Comparison of ENCODE assay signal across 10 cellular contexts in the genomic region with DNA sequence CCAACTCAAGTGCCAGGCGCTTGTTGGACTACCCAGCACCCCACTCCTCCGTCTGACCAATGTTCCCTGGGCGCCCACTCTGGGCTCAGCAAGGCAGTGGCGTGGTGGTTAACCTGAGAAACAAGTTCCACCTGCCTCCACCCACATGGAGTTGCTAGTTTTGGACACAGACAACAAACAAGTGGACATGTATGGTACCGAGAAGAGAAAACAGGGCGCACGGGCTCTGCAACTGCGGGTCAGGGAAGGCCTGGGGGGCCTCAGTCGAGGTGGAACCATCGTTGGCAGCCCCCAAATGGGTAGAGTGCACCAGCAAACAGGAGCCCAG. TPM values are rescaled to one million over a fixed set of nuclear protein-coding genes. Genes with fewer than 3 reads are reported as not detected.
A peak's percentile ranks its signal among the peaks of the same experiment; 100 is the strongest.
DNase-seq lines count a peak whose midpoint lies in the region; ATAC-seq and TF ChIP-seq lines count a peak whose summit lies in the region.
"Had no signal": no experiment of that assay in that cellular context is flagged by ENCODE, and none has a peak within 500 bp of the region (broad histone marks: within the 10 kb centered on the region; RNA-seq: fewer than 3 reads in every experiment).

No MANE protein-coding gene starts in this region.

- no peak for TF ChIP-seq CTCF in Loucy (conservative IDR thresholded peaks at IDR 0.05; ENCODE audit: low read length)
- no peak for TF ChIP-seq CTCF in esophagus muscularis mucosa (IDR thresholded peaks at IDR 0.05)
- no peak for TF ChIP-seq CTCF in osteocyte (IDR thresholded peaks at IDR 0.05)
- TF ChIP-seq CTCF in lower leg skin (IDR thresholded peaks at IDR 0.05) = no peak

- peaks cover 0 to 26% (median 16%) of the 10 kb centered on the region in 11 experiments; a peak in 15 of 22 replicates for H3K36me3 ChIP-seq in BLaER1 treated with 17β-estradiol and CSF1 and Interleukin-3, amounts not matched to agents 10 nM and 100 nM
- H3K36me3 ChIP-seq in Loucy (ENCODE audit: insufficient read depth, low read length) = no peaks in the 10 kb centered on the region
- H3K36me3 ChIP-seq in esophagus muscularis mucosa = no peaks in the 10 kb centered on the region

- H3K27me3 ChIP-seq in BLaER1 treated with 17β-estradiol and CSF1 and Interleukin-3, amounts not matched to agents 10 nM and 100 nM = no peaks in the 10 kb centered on the region
- H3K27me3 ChIP-seq in Loucy (ENCODE audit: insufficient read depth, low read length, poor library complexity, severe bottlenecking) = no peaks in the 10 kb centered on the region
- H3K27me3 ChIP-seq in esophagus muscularis mucosa = no peaks in the 10 kb centered on the region

- H3K9ac ChIP-seq in BLaER1 treated with 17β-estradiol and CSF1 and Interleukin-3, amounts not matched to agents 10 nM and 100 nM = peak overlapping the region in 3 of 11 experiments; percentile 51 to 81 (median 76); a peak in 4 of 22 replicates
- peak overlapping the region; percentile 94 for H3K9ac ChIP-seq in Loucy (ENCODE audit: low read depth, low read length, poor library complexity, severe bottlenecking)

- peaks cover 0 to 51% (median 24%) of the 10 kb centered on the region in 11 experiments; a peak in 18 of 22 replicates for H3K9me3 ChIP-seq in BLaER1 treated with 17β-estradiol and CSF1 and Interleukin-3, amounts not matched to agents 10 nM and 100 nM (replicated peaks in 1 of 11)
- H3K9me3 ChIP-seq in Loucy (ENCODE audit: insufficient read depth, low read depth, low read length) = no peaks in the 10 kb centered on the region
- H3K9me3 ChIP-seq in esophagus muscularis mucosa = no peaks in the 10 kb centered on the region

- peak overlapping the region in 6 of 10 experiments; percentile 12 to 77 (median 67); a peak in 8 of 20 replicates for H3K4me3 ChIP-seq in BLaER1 treated with 17β-estradiol and CSF1 and Interleukin-3, amounts not matched to agents 10 nM and 100 nM
- peak overlapping the region; percentile 100 for H3K4me3 ChIP-seq in Loucy (ENCODE audit: low read length, poor library complexity, severe bottlenecking)
- peak overlapping the region; percentile 11 to 91 (median 80) for H3K4me3 ChIP-seq in esophagus muscularis mucosa
- H3K4me3 ChIP-seq in lower leg skin (ENCODE audit: low read depth, poor library complexity, severe bottlenecking) = no peak overlapping the region

- no peaks in the 10 kb centered on the region for H3K9me2 ChIP-seq in Loucy (replicated peaks; ENCODE audit: low read depth, low read length)

- peak overlapping the region in 3 of 11 experiments; percentile 15 to 32 (median 24); a peak in 4 of 22 replicates for H3K27ac ChIP-seq in BLaER1 treated with 17β-estradiol and CSF1 and Interleukin-3, amounts not matched to agents 10 nM and 100 nM
- H3K27ac ChIP-seq in esophagus muscularis mucosa (replicated peaks in 1 of 4) = peak overlapping the region; percentile 77 to 84 (median 82)

- H3K4me3 Mint-ChIP-seq in osteocyte (ENCODE audit: unreplicated experiment) = peak overlapping the region; percentile 50

- no peak for TF ChIP-seq POLR2A in esophagus muscularis mucosa (IDR thresholded peaks at IDR 0.05; ENCODE audit: low read depth)
- no peak for TF ChIP-seq POLR2A in lower leg skin (IDR thresholded peaks at IDR 0.05)

- no peaks in the 10 kb centered on the region for H3K9me3 Mint-ChIP-seq in osteocyte (ENCODE audit: unreplicated experiment)

- H3K36me3 Mint-ChIP-seq in osteocyte (ENCODE audit: unreplicated experiment) = peaks cover 16% of the 10 kb centered on the region

- no peak for TF ChIP-seq EP300 in esophagus muscularis mucosa (IDR thresholded peaks at IDR 0.05)

- H3F3A ChIP-seq in Loucy (ENCODE audit: low read depth) = no peaks in the 10 kb centered on the region

- H4K20me1 ChIP-seq in BLaER1 treated with 17β-estradiol and CSF1 and Interleukin-3, amounts not matched to agents 10 nM and 100 nM = peaks cover 0 to 38% (median 25%) of the 10 kb centered on the region in 11 experiments; a peak in 15 of 22 replicates
- H4K20me1 ChIP-seq in Loucy (ENCODE audit: insufficient read depth, low read length, poor library complexity, severe bottlenecking) = peaks cover 14% of the 10 kb centered on the region

- ATAC-seq in GM18870 (IDR thresholded peaks at IDR 0.05; ENCODE audit: unreplicated experiment) = no peak
- ATAC-seq: stimulated activated memory B cell treated with anti-CD40 and anti-IgM and Interleukin-4, amounts not matched to agents 10 μg/mL and 1 μg/mL and 100 μg/mL, for 72 hours had no signal

- peaks cover 63% of the 10 kb centered on the region for H3K79me2 ChIP-seq in Loucy (ENCODE audit: insufficient read depth, low read length)

- peaks cover 31 to 48% (median 39%) of the 10 kb centered on the region in 10 experiments for H3K4me1 ChIP-seq in BLaER1 treated with 17β-estradiol and CSF1 and Interleukin-3, amounts not matched to agents 10 nM and 100 nM
- H3K4me1 ChIP-seq in Loucy (ENCODE audit: insufficient read depth, low read length, poor library complexity, severe bottlenecking) (peaks cover 57% of the 10 kb centered on the region), esophagus muscularis mucosa (peaks cover 32 to 48% (median 47%) of the 10 kb centered on the region in 4 donors)

- peaks cover 49% of the 10 kb centered on the region for H3K4me1 Mint-ChIP-seq in osteocyte (ENCODE audit: unreplicated experiment)

- H2AFZ ChIP-seq in Loucy (ENCODE audit: low read length) = no peak overlapping the region

- DNase-seq in esophagus muscularis mucosa (ENCODE audit: extremely low spot score) (no peak), osteocyte (ENCODE audit: extremely low spot score, unreplicated experiment) (no peak), GOT3 (lab: John Stamatoyannopoulos, UW) (no peak), NCI-H2171 (lab: John Stamatoyannopoulos, UW) (no peak), lower leg skin (ENCODE audit: low spot score in 2 of 2) (no peak)
- DNase-seq: NCI-H1092 treated with DMSO at 0.1 percent for 48 hours had no signal

- H3K27me3 Mint-ChIP-seq in osteocyte (ENCODE audit: unreplicated experiment) = no peaks in the 10 kb centered on the region

- peak overlapping the region; percentile 38 for H3K27ac Mint-ChIP-seq in osteocyte (ENCODE audit: unreplicated experiment)

- H3K4me2 ChIP-seq in BLaER1 treated with 17β-estradiol and CSF1 and Interleukin-3, amounts not matched to agents 10 nM and 100 nM = peak overlapping the region; percentile 75 to 95 (median 84)
- peak overlapping the region; percentile 99 for H3K4me2 ChIP-seq in Loucy (ENCODE audit: low read depth, low read length, poor library complexity, severe bottlenecking)

- 80% methylated on average over 10 of the region's 10 CpGs for WGBS in esophagus muscularis mucosa
- 78% methylated on average over 10 of the region's 10 CpGs for WGBS in lower leg skin, 2 donors

- intact Hi-C loops in esophagus muscularis mucosa (cut with DNase I) = no loop called here
- intact Hi-C loops in lower leg skin (cut with DNase I; ENCODE audit: low total_unique reads) = no loop called here

RNA-seq across cellular contexts. Expression of gene MIER2, which starts 2.5 kb away (rescaled TPM):
- total RNA-seq in esophagus muscularis mucosa (10 to 100 TPM; 11.6 to 26.4 (median 18.9) TPM), osteocyte (31.6 and 35.9 TPM in 2 replicates), lower leg skin (10 to 100 TPM; 24.6 to 76.3 (median 51.8) TPM)

RNA-seq across cellular contexts. Expression of gene PLPP2, which starts 50.9 kb away (rescaled TPM):
- total RNA-seq in esophagus muscularis mucosa (1 to 10 TPM; 2.1 to 9.1 (median 5.0) TPM), osteocyte (1.5 and 1.9 TPM in 2 replicates), lower leg skin (100 to 1,000 TPM in 2 of 4 donors, 10 to 100 TPM in 2; 68.2 to 134 (median 102) TPM)

Comparison
In these comparisons a context has a peak if more than half of its experiments do, and no peak if none do; other contexts are left out.
1. RNA of gene PLPP2, which starts 50.9 kb away (total RNA-seq): 68.2 to 134 TPM in lower leg skin; 2.1 to 9.1 TPM in esophagus muscularis mucosa and 1.5 to 1.9 TPM in osteocyte; every median in the first group is over 4 times any median in the second.